1 cellular context compared by ENCODE assay signal in the genomic region with DNA sequence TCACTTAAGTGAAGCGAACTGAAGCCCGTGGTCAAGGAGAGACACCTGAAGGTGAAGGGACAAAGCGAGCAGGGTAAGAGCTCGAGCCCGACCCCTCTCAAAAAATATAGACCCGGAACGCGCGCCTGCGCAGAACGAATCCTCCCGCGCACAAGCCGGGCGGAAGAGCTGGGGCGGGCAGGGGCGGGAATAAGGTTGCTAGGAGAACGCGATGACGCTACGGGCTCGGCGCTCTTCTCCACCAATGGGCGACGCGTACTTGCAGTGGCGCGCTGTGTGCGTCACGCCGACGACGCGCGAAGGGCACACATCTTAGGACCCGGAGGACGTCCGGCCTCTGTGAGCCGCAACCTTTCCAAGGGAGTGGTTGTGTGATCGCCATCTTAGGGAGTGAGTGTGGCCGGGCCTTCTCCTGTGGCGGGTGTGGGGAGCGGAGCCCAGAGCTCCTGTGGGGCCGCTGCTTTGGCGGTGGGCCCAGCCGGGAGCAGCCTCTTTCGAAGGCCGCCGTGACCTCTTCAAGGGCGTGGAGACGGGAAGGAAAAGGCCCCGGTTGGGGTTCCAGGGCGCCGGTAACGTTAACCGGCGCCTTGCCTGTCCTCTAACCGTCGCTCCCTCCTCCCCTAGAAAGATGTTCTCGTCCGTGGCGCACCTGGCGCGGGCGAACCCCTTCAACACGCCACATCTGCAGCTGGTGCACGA.
TF ChIP-seq lines count a peak whose summit lies in the region.

A gene (plus strand): TSS at position 336 of the 699 bp plus-strand sequence. CDS start 293 bp downstream, at position 629.

TF ChIP-seq in HepG2, 621 proteins besides CTCF, POLR2A, EP300 and RAD21 (continued from another document and continues in another):
- TF ChIP-seq, protein P1, sequence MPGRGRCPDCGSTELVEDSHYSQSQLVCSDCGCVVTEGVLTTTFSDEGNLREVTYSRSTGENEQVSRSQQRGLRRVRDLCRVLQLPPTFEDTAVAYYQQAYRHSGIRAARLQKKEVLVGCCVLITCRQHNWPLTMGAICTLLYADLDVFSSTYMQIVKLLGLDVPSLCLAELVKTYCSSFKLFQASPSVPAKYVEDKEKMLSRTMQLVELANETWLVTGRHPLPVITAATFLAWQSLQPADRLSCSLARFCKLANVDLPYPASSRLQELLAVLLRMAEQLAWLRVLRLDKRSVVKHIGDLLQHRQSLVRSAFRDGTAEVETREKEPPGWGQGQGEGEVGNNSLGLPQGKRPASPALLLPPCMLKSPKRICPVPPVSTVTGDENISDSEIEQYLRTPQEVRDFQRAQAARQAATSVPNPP (CRISPR knock-in tag; IDR thresholded peaks at IDR 0.05), result peak; percentile 37; the same call in 1 of the 2 replicates
- peak; percentile 72; the same call in 1 of the 2 replicates for TF ChIP-seq ZNF564 (CRISPR knock-in tag; IDR thresholded peaks at IDR 0.05)
- no peak for TF ChIP-seq SP1 (IDR thresholded peaks at IDR 0.05)
- TF ChIP-seq SP1 (CRISPR knock-in tag; IDR thresholded peaks at IDR 0.05), result peak; percentile 86
- peak; percentile 97 for TF ChIP-seq SIN3A (IDR thresholded peaks at IDR 0.05; ENCODE audit: borderline replicate concordance, low read depth, low read length)
- TF ChIP-seq CEBPG (CRISPR knock-in tag; IDR thresholded peaks at IDR 0.05), result peak; percentile 27; the same call in 1 of the 2 replicates
- peak; percentile 91 for TF ChIP-seq GATAD1 (CRISPR knock-in tag; IDR thresholded peaks at IDR 0.05)
- no peak for TF ChIP-seq ZNF879 (CRISPR knock-in tag; IDR thresholded peaks at IDR 0.05)
- TF ChIP-seq PAF1 (CRISPR knock-in tag; IDR thresholded peaks at IDR 0.05), result no peak
- peak; percentile 60; the same call in 1 of the 2 replicates for TF ChIP-seq TGIF2 (CRISPR knock-in tag; IDR thresholded peaks at IDR 0.05)
- peak; percentile 59; the same call in 1 of the 2 replicates for TF ChIP-seq ATF7-NPFF (CRISPR knock-in tag; IDR thresholded peaks at IDR 0.05; ENCODE audit: low read depth)
- TF ChIP-seq KLF16 (CRISPR knock-in tag; IDR thresholded peaks at IDR 0.05), result peak in 1 of 2 experiments; percentile 95; a peak in 2 of 4 replicates
- TF ChIP-seq, protein P2, sequence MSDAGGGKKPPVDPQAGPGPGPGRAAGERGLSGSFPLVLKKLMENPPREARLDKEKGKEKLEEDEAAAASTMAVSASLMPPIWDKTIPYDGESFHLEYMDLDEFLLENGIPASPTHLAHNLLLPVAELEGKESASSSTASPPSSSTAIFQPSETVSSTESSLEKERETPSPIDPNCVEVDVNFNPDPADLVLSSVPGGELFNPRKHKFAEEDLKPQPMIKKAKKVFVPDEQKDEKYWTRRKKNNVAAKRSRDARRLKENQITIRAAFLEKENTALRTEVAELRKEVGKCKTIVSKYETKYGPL (CRISPR knock-in tag; IDR thresholded peaks at IDR 0.05), result 0 out of 2 replicates have a peak, but pooled peaks have one; percentile 22
- TF ChIP-seq, protein P3, sequence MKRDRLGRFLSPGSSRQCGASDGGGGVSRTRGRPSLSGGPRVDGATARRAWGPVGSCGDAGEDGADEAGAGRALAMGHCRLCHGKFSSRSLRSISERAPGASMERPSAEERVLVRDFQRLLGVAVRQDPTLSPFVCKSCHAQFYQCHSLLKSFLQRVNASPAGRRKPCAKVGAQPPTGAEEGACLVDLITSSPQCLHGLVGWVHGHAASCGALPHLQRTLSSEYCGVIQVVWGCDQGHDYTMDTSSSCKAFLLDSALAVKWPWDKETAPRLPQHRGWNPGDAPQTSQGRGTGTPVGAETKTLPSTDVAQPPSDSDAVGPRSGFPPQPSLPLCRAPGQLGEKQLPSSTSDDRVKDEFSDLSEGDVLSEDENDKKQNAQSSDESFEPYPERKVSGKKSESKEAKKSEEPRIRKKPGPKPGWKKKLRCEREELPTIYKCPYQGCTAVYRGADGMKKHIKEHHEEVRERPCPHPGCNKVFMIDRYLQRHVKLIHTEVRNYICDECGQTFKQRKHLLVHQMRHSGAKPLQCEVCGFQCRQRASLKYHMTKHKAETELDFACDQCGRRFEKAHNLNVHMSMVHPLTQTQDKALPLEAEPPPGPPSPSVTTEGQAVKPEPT (CRISPR knock-in tag; IDR thresholded peaks at IDR 0.05; ENCODE audit: low read depth), result 0 out of 2 replicates have a peak, but pooled peaks have one; percentile 56
- 0 out of 2 replicates have a peak, but pooled peaks have one; percentile 33 for TF ChIP-seq ZNF850 (CRISPR knock-in tag; conservative IDR thresholded peaks at IDR 0.05)
- TF ChIP-seq EHMT2 (IDR thresholded peaks at IDR 0.05; ENCODE audit: borderline replicate concordance, low read depth, low read length), result no peak
- peak; percentile 29; the same call in 1 of the 2 replicates for TF ChIP-seq ZNF749 (CRISPR knock-in tag; IDR thresholded peaks at IDR 0.05; ENCODE audit: borderline replicate concordance)
- peak; percentile 81 for TF ChIP-seq HDAC1 (CRISPR knock-in tag; IDR thresholded peaks at IDR 0.05)
- no peak for TF ChIP-seq ATF7 (IDR thresholded peaks at IDR 0.05)
- 0 out of 2 replicates have a peak, but pooled peaks have one; percentile 31 for TF ChIP-seq ATF7 (CRISPR knock-in tag; IDR thresholded peaks at IDR 0.05)
- TF ChIP-seq, protein P4, sequence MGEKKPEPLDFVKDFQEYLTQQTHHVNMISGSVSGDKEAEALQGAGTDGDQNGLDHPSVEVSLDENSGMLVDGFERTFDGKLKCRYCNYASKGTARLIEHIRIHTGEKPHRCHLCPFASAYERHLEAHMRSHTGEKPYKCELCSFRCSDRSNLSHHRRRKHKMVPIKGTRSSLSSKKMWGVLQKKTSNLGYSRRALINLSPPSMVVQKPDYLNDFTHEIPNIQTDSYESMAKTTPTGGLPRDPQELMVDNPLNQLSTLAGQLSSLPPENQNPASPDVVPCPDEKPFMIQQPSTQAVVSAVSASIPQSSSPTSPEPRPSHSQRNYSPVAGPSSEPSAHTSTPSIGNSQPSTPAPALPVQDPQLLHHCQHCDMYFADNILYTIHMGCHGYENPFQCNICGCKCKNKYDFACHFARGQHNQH (CRISPR knock-in tag; IDR thresholded peaks at IDR 0.05), result peak; percentile 53; the same call in 1 of the 2 replicates
- TF ChIP-seq NFYC (CRISPR knock-in tag; IDR thresholded peaks at IDR 0.05), result peak; percentile 94
- peak; percentile 93 for TF ChIP-seq ZNF501 (CRISPR knock-in tag; IDR thresholded peaks at IDR 0.05)
- no peak for TF ChIP-seq ZNF256 (CRISPR knock-in tag; conservative IDR thresholded peaks at IDR 0.05)
- peak; percentile 83; the same call in 1 of the 2 replicates for TF ChIP-seq ZFP36L2 (CRISPR knock-in tag; IDR thresholded peaks at IDR 0.05)
- no peak; the same call in 1 of the 2 replicates for TF ChIP-seq ZFP1 (CRISPR knock-in tag; IDR thresholded peaks at IDR 0.05)
- 0 out of 2 replicates have a peak, but pooled peaks have one; percentile 70 for TF ChIP-seq MIXL1 (CRISPR knock-in tag; IDR thresholded peaks at IDR 0.05)
- TF ChIP-seq SALL1 (CRISPR knock-in tag; IDR thresholded peaks at IDR 0.05), result peak; percentile 68
- TF ChIP-seq POGZ (CRISPR knock-in tag; IDR thresholded peaks at IDR 0.05), result peak; percentile 89
- no peak for TF ChIP-seq NONO (IDR thresholded peaks at IDR 0.05)
- peak; percentile 86; the same call in 1 of the 2 replicates for TF ChIP-seq NONO (CRISPR knock-in tag; conservative IDR thresholded peaks at IDR 0.05)
- TF ChIP-seq, protein P5, sequence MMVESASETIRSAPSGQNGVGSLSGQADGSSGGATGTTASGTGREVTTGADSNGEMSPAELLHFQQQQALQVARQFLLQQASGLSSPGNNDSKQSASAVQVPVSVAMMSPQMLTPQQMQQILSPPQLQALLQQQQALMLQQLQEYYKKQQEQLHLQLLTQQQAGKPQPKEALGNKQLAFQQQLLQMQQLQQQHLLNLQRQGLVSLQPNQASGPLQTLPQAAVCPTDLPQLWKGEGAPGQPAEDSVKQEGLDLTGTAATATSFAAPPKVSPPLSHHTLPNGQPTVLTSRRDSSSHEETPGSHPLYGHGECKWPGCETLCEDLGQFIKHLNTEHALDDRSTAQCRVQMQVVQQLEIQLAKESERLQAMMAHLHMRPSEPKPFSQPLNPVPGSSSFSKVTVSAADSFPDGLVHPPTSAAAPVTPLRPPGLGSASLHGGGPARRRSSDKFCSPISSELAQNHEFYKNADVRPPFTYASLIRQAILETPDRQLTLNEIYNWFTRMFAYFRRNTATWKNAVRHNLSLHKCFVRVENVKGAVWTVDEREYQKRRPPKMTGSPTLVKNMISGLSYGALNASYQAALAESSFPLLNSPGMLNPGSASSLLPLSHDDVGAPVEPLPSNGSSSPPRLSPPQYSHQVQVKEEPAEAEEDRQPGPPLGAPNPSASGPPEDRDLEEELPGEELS (CRISPR knock-in tag; IDR thresholded peaks at IDR 0.05), result peak; percentile 48; the same call in 1 of the 2 replicates
- TF ChIP-seq GATA4 (IDR thresholded peaks at IDR 0.05; ENCODE audit: borderline replicate concordance, low read depth), result peak; percentile 75
- TF ChIP-seq REPIN1 (CRISPR knock-in tag; IDR thresholded peaks at IDR 0.05; ENCODE audit: borderline replicate concordance, low read depth), result peak; percentile 76
- TF ChIP-seq ZNF446 (CRISPR knock-in tag; IDR thresholded peaks at IDR 0.05), result peak; percentile 78; the same call in 1 of the 2 replicates
- TF ChIP-seq AHR (CRISPR knock-in tag; IDR thresholded peaks at IDR 0.05), result no peak; the same call in 1 of the 2 replicates
- peak; percentile 69; the same call in 1 of the 2 replicates for TF ChIP-seq ARHGAP35 (CRISPR knock-in tag; IDR thresholded peaks at IDR 0.05; ENCODE audit: borderline replicate concordance)
- peak; percentile 89 for TF ChIP-seq ZNF124 (CRISPR knock-in tag; IDR thresholded peaks at IDR 0.05)
- peak; percentile 55; the same call in 1 of the 2 replicates for TF ChIP-seq KDM5B (CRISPR knock-in tag; IDR thresholded peaks at IDR 0.05; ENCODE audit: borderline replicate concordance)
- TF ChIP-seq, protein P6, sequence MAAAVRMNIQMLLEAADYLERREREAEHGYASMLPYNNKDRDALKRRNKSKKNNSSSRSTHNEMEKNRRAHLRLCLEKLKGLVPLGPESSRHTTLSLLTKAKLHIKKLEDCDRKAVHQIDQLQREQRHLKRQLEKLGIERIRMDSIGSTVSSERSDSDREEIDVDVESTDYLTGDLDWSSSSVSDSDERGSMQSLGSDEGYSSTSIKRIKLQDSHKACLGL (CRISPR knock-in tag; IDR thresholded peaks at IDR 0.05), result peak; percentile 35; the same call in 1 of the 2 replicates
- peak; percentile 56; the same call in 1 of the 2 replicates for TF ChIP-seq ARNTL (CRISPR knock-in tag; IDR thresholded peaks at IDR 0.05)
- TF ChIP-seq, protein P7, sequence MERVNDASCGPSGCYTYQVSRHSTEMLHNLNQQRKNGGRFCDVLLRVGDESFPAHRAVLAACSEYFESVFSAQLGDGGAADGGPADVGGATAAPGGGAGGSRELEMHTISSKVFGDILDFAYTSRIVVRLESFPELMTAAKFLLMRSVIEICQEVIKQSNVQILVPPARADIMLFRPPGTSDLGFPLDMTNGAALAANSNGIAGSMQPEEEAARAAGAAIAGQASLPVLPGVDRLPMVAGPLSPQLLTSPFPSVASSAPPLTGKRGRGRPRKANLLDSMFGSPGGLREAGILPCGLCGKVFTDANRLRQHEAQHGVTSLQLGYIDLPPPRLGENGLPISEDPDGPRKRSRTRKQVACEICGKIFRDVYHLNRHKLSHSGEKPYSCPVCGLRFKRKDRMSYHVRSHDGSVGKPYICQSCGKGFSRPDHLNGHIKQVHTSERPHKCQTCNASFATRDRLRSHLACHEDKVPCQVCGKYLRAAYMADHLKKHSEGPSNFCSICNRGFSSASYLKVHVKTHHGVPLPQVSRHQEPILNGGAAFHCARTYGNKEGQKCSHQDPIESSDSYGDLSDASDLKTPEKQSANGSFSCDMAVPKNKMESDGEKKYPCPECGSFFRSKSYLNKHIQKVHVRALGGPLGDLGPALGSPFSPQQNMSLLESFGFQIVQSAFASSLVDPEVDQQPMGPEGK (CRISPR knock-in tag; IDR thresholded peaks at IDR 0.05), result no peak
- peak; percentile 74 for TF ChIP-seq KLF12 (CRISPR knock-in tag; IDR thresholded peaks at IDR 0.05; ENCODE audit: borderline replicate concordance)
- no peak for TF ChIP-seq TBX3 (IDR thresholded peaks at IDR 0.05; ENCODE audit: borderline replicate concordance)
- TF ChIP-seq ZBTB42 (CRISPR knock-in tag; IDR thresholded peaks at IDR 0.05), result peak; percentile 78; the same call in 1 of the 2 replicates
- TF ChIP-seq TAF1 (CRISPR knock-in tag; IDR thresholded peaks at IDR 0.05), result peak; percentile 96
- 0 out of 2 replicates have a peak, but pooled peaks have one; percentile 28 for TF ChIP-seq RFXANK (CRISPR knock-in tag; IDR thresholded peaks at IDR 0.05)
- TF ChIP-seq, protein P8, sequence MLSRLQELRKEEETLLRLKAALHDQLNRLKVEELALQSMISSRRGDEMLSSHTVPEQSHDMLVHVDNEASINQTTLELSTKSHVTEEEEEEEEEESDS (CRISPR knock-in tag; IDR thresholded peaks at IDR 0.05; ENCODE audit: borderline replicate concordance), result peak; percentile 59; the same call in 1 of the 2 replicates
- peak; percentile 96 for TF ChIP-seq DMAP1 (CRISPR knock-in tag; IDR thresholded peaks at IDR 0.05)
- TF ChIP-seq BORCS8-MEF2B (CRISPR knock-in tag; IDR thresholded peaks at IDR 0.05), result peak; percentile 72; the same call in 1 of the 2 replicates
- TF ChIP-seq, protein P9, sequence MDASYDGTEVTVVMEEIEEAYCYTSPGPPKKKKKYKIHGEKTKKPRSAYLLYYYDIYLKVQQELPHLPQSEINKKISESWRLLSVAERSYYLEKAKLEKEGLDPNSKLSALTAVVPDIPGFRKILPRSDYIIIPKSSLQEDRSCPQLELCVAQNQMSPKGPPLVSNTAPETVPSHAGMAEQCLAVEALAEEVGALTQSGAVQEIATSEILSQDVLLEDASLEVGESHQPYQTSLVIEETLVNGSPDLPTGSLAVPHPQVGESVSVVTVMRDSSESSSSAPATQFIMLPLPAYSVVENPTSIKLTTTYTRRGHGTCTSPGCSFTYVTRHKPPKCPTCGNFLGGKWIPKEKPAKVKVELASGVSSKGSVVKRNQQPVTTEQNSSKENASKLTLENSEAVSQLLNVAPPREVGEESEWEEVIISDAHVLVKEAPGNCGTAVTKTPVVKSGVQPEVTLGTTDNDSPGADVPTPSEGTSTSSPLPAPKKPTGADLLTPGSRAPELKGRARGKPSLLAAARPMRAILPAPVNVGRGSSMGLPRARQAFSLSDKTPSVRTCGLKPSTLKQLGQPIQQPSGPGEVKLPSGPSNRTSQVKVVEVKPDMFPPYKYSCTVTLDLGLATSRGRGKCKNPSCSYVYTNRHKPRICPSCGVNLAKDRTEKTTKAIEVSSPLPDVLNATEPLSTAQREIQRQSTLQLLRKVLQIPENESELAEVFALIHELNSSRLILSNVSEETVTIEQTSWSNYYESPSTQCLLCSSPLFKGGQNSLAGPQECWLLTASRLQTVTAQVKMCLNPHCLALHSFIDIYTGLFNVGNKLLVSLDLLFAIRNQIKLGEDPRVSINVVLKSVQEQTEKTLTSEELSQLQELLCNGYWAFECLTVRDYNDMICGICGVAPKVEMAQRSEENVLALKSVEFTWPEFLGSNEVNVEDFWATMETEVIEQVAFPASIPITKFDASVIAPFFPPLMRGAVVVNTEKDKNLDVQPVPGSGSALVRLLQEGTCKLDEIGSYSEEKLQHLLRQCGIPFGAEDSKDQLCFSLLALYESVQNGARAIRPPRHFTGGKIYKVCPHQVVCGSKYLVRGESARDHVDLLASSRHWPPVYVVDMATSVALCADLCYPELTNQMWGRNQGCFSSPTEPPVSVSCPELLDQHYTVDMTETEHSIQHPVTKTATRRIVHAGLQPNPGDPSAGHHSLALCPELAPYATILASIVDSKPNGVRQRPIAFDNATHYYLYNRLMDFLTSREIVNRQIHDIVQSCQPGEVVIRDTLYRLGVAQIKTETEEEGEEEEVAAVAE (CRISPR knock-in tag; IDR thresholded peaks at IDR 0.05; ENCODE audit: borderline replicate concordance), result peak; percentile 81
- TF ChIP-seq ZNF12 (CRISPR knock-in tag; IDR thresholded peaks at IDR 0.05), result 0 out of 2 replicates have a peak, but pooled peaks have one; percentile 18
- peak; percentile 40; the same call in 1 of the 2 replicates for TF ChIP-seq GATAD2A (CRISPR knock-in tag; IDR thresholded peaks at IDR 0.05)
- peak; percentile 84; the same call in 1 of the 2 replicates for TF ChIP-seq ESRRA (CRISPR knock-in tag; IDR thresholded peaks at IDR 0.05; ENCODE audit: low read depth)
